ENCODE assay signal across 8 cellular contexts in the genomic region with DNA sequence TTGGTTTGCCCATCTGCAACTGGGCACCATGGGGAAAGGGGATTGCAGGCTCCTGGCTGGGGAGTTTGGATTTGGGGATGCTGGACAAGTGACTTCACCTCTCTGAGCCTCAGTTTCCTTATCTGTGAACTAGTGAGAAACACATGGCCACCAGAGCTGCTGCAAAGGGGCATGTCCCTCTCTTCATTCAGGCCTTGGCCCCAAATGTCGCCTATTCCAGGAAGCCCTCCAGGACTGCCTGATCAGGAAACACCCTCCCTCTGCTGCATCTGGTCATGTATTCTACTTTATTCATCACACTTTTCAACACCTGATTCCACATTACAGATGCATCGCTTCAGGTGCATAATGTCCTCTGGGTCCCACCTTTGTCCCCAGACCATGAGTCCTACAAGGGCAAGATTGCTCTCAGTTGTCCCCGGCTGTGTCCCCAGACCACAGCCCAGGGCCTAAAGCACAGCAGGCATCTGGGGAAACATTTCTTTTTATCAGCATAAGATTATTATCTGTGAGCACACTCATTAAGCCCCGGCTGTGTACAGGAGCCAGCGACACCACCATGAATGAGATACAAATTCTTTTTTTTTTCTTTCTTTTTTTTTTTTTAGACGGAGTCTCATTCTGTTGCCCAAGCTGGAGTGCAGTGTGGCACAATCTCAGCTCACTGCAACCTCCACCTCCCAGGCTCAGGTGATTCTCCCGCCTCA. TPM values are rescaled to one million over a fixed set of nuclear protein-coding genes. Genes with fewer than 3 reads are reported as not detected.
A peak's percentile ranks its signal among the peaks of the same experiment; 100 is the strongest.
DNase-seq lines count a peak whose midpoint lies in the region; ATAC-seq and TF ChIP-seq lines count a peak whose summit lies in the region.

No MANE protein-coding gene starts in this region.

- no peaks in the 10 kb centered on the region for H3K27me3 Mint-ChIP-seq in activated naive CD8-positive, alpha-beta T cell

- H3K9me3 ChIP-seq in left ventricle myocardium inferior (replicated peaks) = peaks cover 11% of the 10 kb centered on the region
- H3K9me3 ChIP-seq in lung (ENCODE audit: control insufficient read depth in 2 of 2, insufficient read depth in 1 of 2, low read length in 1 of 2) = no peaks in the 10 kb centered on the region
- no peaks in the 10 kb centered on the region for H3K9me3 ChIP-seq in vagina

- no peak for ATAC-seq in left ventricle myocardium superior
- ATAC-seq in lung (ENCODE audit: insufficient read depth, low FRiP score) = no peak
- ATAC-seq in GM19452 (IDR thresholded peaks at IDR 0.05; ENCODE audit: unreplicated experiment) = no peak

- H3K27ac ChIP-seq in left ventricle myocardium inferior (replicated peaks) (peak overlapping the region; percentile 88), lung (ENCODE audit: low read depth in 1 of 2, low read length in 1 of 2) (peak overlapping the region; percentile 43 to 48), vagina (peak overlapping the region; percentile 22)

- peaks cover 45% of the 10 kb centered on the region for H3K4me1 ChIP-seq in left ventricle myocardium inferior
- H3K4me1 ChIP-seq in lung (ENCODE audit: control insufficient read depth in 2 of 2, insufficient read depth in 2 of 2, low read length in 2 of 2) = peaks cover 0 to 4% of the 10 kb centered on the region in 2 donors
- H3K4me1 ChIP-seq in vagina = peaks cover 22% of the 10 kb centered on the region

- no peak for TF ChIP-seq CTCF in left ventricle myocardium inferior (IDR thresholded peaks at IDR 0.05; ENCODE audit: borderline replicate concordance)
- TF ChIP-seq CTCF in lung (IDR thresholded peaks at IDR 0.05; ENCODE audit: control extremely low read depth, extremely low read depth) = no peak
- no peak for TF ChIP-seq CTCF in vagina (IDR thresholded peaks at IDR 0.05)

- H3K36me3 Mint-ChIP-seq in activated naive CD8-positive, alpha-beta T cell = no peaks in the 10 kb centered on the region

- H3K27me3 ChIP-seq in left ventricle myocardium inferior (ENCODE audit: low read depth) = no peaks in the 10 kb centered on the region
- H3K27me3 ChIP-seq in lung (ENCODE audit: control insufficient read depth, insufficient read depth) = no peaks in the 10 kb centered on the region
- H3K27me3 ChIP-seq in vagina = no peaks in the 10 kb centered on the region

- WGBS in lung, 2 donors = 75 to 76% methylated on average over 7 of the region's 7 CpGs

- H3K27ac Mint-ChIP-seq in activated naive CD8-positive, alpha-beta T cell = peak overlapping the region; percentile 91

- intact Hi-C loops in left ventricle myocardium inferior (cut with micrococcal nuclease) (loop anchor here (5.0 kb wide), 1 partner anchor 38 kb away; a partner anchor contains a TSS), left ventricle myocardium superior (cut with micrococcal nuclease) (no loop called here), vagina (cut with DNase I) (no loop called here)

- no peak for TF ChIP-seq POLR2A in vagina (IDR thresholded peaks at IDR 0.05)

- DNase-seq in left ventricle myocardium inferior (no peak), left ventricle myocardium superior (no peak), lung (ENCODE audit: low spot score) (no peak), vagina (ENCODE audit: extremely low spot score in 2 of 2) (no peak), NCI-H1694 treated with DMSO at 0.1 percent for 48 hours (lab: John Stamatoyannopoulos, UW) (no peak), NCI-H345 treated with DMSO at 0.1 percent for 48 hours (lab: John Stamatoyannopoulos, UW; ENCODE audit: unreplicated experiment) (no peak)

- H3K4me3 ChIP-seq in left ventricle myocardium inferior = peak overlapping the region; percentile 62
- no peak overlapping the region for H3K4me3 ChIP-seq in lung
- peak overlapping the region; percentile 29 to 51 for H3K4me3 ChIP-seq in vagina

- peaks cover 54% of the 10 kb centered on the region for H3K4me1 Mint-ChIP-seq in activated naive CD8-positive, alpha-beta T cell (ENCODE audit: low read depth)

- no peaks in the 10 kb centered on the region for H3K36me3 ChIP-seq in left ventricle myocardium inferior
- no peaks in the 10 kb centered on the region for H3K36me3 ChIP-seq in lung (ENCODE audit: control insufficient read depth in 2 of 2, insufficient read depth in 2 of 2, low read length in 2 of 2)
- H3K36me3 ChIP-seq in vagina = no peaks in the 10 kb centered on the region

- H3K9me3 Mint-ChIP-seq in activated naive CD8-positive, alpha-beta T cell (ENCODE audit: low read depth) = no peaks in the 10 kb centered on the region

- H3K4me3 Mint-ChIP-seq in activated naive CD8-positive, alpha-beta T cell = peak overlapping the region; percentile 74

RNA-seq across cellular contexts. Expression of a gene that starts 37.5 kb away (rescaled TPM):
- total RNA-seq in left ventricle myocardium inferior = 16.6 TPM
- total RNA-seq in left ventricle myocardium superior = 17.9 TPM
- 10 to 100 TPM; 19.4 to 50.0 TPM for total RNA-seq in lung
- 10 to 100 TPM; 47.6 to 62.2 TPM for polyA plus RNA-seq in lung
- 54.5 TPM for total RNA-seq in vagina

RNA-seq across cellular contexts. Expression of a gene that starts 41.3 kb away (rescaled TPM):
- total RNA-seq in left ventricle myocardium inferior = 0.44 TPM
- 0.94 TPM for total RNA-seq in left ventricle myocardium superior
- 1 to 10 TPM; 1.3 to 7.8 TPM for total RNA-seq in lung
- 1 to 10 TPM; 3.0 to 6.7 TPM for polyA plus RNA-seq in lung
- total RNA-seq in vagina = not detected

RNA-seq across cellular contexts. Expression of a gene that starts 52.1 kb away (rescaled TPM):
- total RNA-seq in left ventricle myocardium inferior (4.6 TPM), left ventricle myocardium superior (5.6 TPM), lung (10 to 100 TPM in 1 of 2 donors, 1 to 10 TPM in 1; 6.5 to 24.0 TPM), vagina (9.6 TPM)
- polyA plus RNA-seq in lung = 10 to 100 TPM in 1 of 2 donors, 1 to 10 TPM in 1; 5.0 to 12.1 TPM

Comparison
In these comparisons a context has a peak if more than half of its experiments do, and no peak if none do; other contexts are left out.
1. H3K27ac ChIP-seq: peak in every context shown above with its lines; median percentile 88 in left ventricle myocardium inferior; 46 in lung; 22 in vagina.